ENCODE assay signal across 30 cellular contexts in genomic region chr3:174953068-174953467, GRCh38.
"Had no signal": no experiment of that assay in that cellular context is flagged by ENCODE, and none has a peak within 500 bp of the region (broad histone marks: within the 10 kb centered on the region; RNA-seq: fewer than 3 reads in every experiment).

No MANE protein-coding gene starts in this region.

- H3K9me3 ChIP-seq: ascending aorta, breast epithelium, colonic mucosa, esophagus squamous epithelium, gastroesophageal sphincter had no signal

- H3K27me3 ChIP-seq: ascending aorta, breast epithelium, cardiac muscle cell, colonic mucosa, esophagus squamous epithelium, gastroesophageal sphincter had no signal

- H3K9me3 Mint-ChIP-seq: activated naive CD8-positive, alpha-beta T cell treated with anti-CD3 and anti-CD28 coated beads, Interleukin-2, amount 10 ng/mL, durations not matched to agents 7 days and 5 days; activated T-cell treated with anti-CD3 and anti-CD28 coated beads, Interleukin-2, amount 50 U/mL, for 24 hours; brain had no signal

- H3K4me1 Mint-ChIP-seq: activated CD4-positive, alpha-beta memory T cell treated with anti-CD3 and anti-CD28 coated beads, Interleukin-2, amount 10 ng/mL, durations not matched to agents 7 days and 5 days; activated CD4-positive, alpha-beta T cell treated with anti-CD3 and anti-CD28 coated beads for 36 hours; activated CD4-positive, alpha-beta T cell treated with anti-CD3 and anti-CD28 coated beads, Interleukin-2, amount 10 ng/mL, durations not matched to agents 7 days and 5 days; activated naive CD4-positive, alpha-beta T cell treated with anti-CD3 and anti-CD28 coated beads, Interleukin-2, amount 10 ng/mL, durations not matched to agents 7 days and 5 days; activated naive CD8-positive, alpha-beta T cell treated with anti-CD3 and anti-CD28 coated beads, Interleukin-2, amount 10 ng/mL, durations not matched to agents 7 days and 5 days; brain had no signal

- ATAC-seq: activated CD4-positive, alpha-beta T cell treated with anti-CD3 and anti-CD28 coated beads for 36 hours; activated naive CD4-positive, alpha-beta T cell treated with anti-CD3 and anti-CD28 coated beads, Interleukin-2, amount 50 U/mL, for 72 hours; activated T-cell treated with anti-CD3 and anti-CD28 coated beads, Interleukin-2, amount 50 U/mL, for 72 hours; gastroesophageal sphincter had no signal

- H3K4me3 ChIP-seq: ascending aorta, breast epithelium, cardiac muscle cell, colonic mucosa, esophagus squamous epithelium, gastroesophageal sphincter had no signal

- H3K27me3 Mint-ChIP-seq: activated CD4-positive, alpha-beta memory T cell treated with anti-CD3 and anti-CD28 coated beads, Interleukin-2, amount 10 ng/mL, durations not matched to agents 7 days and 5 days; activated CD4-positive, alpha-beta T cell treated with anti-CD3 and anti-CD28 coated beads for 36 hours; activated CD4-positive, alpha-beta T cell treated with anti-CD3 and anti-CD28 coated beads, Interleukin-2, amount 10 ng/mL, durations not matched to agents 7 days and 5 days; activated naive CD4-positive, alpha-beta T cell treated with anti-CD3 and anti-CD28 coated beads, Interleukin-2, amount 10 ng/mL, durations not matched to agents 7 days and 5 days; activated naive CD8-positive, alpha-beta T cell treated with anti-CD3 and anti-CD28 coated beads, Interleukin-2, amount 10 ng/mL, durations not matched to agents 7 days and 5 days; activated T-cell treated with anti-CD3 and anti-CD28 coated beads, Interleukin-2, amount 50 U/mL, for 24 hours; brain had no signal

- H3K27ac Mint-ChIP-seq: activated CD4-positive, alpha-beta memory T cell treated with anti-CD3 and anti-CD28 coated beads, Interleukin-2, amount 10 ng/mL, durations not matched to agents 7 days and 5 days; activated CD4-positive, alpha-beta T cell treated with anti-CD3 and anti-CD28 coated beads for 36 hours; activated CD4-positive, alpha-beta T cell treated with anti-CD3 and anti-CD28 coated beads, Interleukin-2, amount 10 ng/mL, durations not matched to agents 7 days and 5 days; activated naive CD4-positive, alpha-beta T cell treated with anti-CD3 and anti-CD28 coated beads, Interleukin-2, amount 10 ng/mL, durations not matched to agents 7 days and 5 days; activated naive CD4-positive, alpha-beta T cell treated with anti-CD3 and anti-CD28 coated beads, Interleukin-2, amount 50 U/mL, for 72 hours; activated naive CD8-positive, alpha-beta T cell treated with anti-CD3 and anti-CD28 coated beads, Interleukin-2, amount 10 ng/mL, durations not matched to agents 7 days and 5 days; activated T-cell treated with anti-CD3 and anti-CD28 coated beads, Interleukin-2, amount 50 U/mL, for 24 hours; activated T-cell treated with anti-CD3 and anti-CD28 coated beads, Interleukin-2, amount 50 U/mL, for 72 hours; brain had no signal

- H3K4me3 Mint-ChIP-seq: activated CD4-positive, alpha-beta memory T cell treated with anti-CD3 and anti-CD28 coated beads, Interleukin-2, amount 10 ng/mL, durations not matched to agents 7 days and 5 days; activated CD4-positive, alpha-beta T cell treated with anti-CD3 and anti-CD28 coated beads for 36 hours; activated CD4-positive, alpha-beta T cell treated with anti-CD3 and anti-CD28 coated beads, Interleukin-2, amount 10 ng/mL, durations not matched to agents 7 days and 5 days; activated naive CD4-positive, alpha-beta T cell treated with anti-CD3 and anti-CD28 coated beads, Interleukin-2, amount 10 ng/mL, durations not matched to agents 7 days and 5 days; activated naive CD8-positive, alpha-beta T cell treated with anti-CD3 and anti-CD28 coated beads, Interleukin-2, amount 10 ng/mL, durations not matched to agents 7 days and 5 days; activated T-cell treated with anti-CD3 and anti-CD28 coated beads, Interleukin-2, amount 50 U/mL, for 24 hours; activated T-cell treated with anti-CD3 and anti-CD28 coated beads, Interleukin-2, amount 50 U/mL, for 72 hours; brain had no signal

- H3K4me1 ChIP-seq: colonic mucosa had no signal

- FAIRE-seq: endometrium, endothelial cell of umbilical vein had no signal

- H3K36me3 Mint-ChIP-seq: activated naive CD4-positive, alpha-beta T cell treated with anti-CD3 and anti-CD28 coated beads, Interleukin-2, amount 10 ng/mL, durations not matched to agents 7 days and 5 days; activated naive CD4-positive, alpha-beta T cell treated with anti-CD3 and anti-CD28 coated beads, Interleukin-2, amount 50 U/mL, for 72 hours; activated naive CD8-positive, alpha-beta T cell treated with anti-CD3 and anti-CD28 coated beads, Interleukin-2, amount 10 ng/mL, durations not matched to agents 7 days and 5 days; brain had no signal

- DNase-seq: activated CD4-positive, alpha-beta memory T cell treated with anti-CD3 and anti-CD28 coated beads, Interleukin-2, amount 10 ng/mL, durations not matched to agents 7 days and 5 days; activated CD4-positive, alpha-beta T cell treated with anti-CD3 and anti-CD28 coated beads for 36 hours; activated CD4-positive, alpha-beta T cell treated with anti-CD3 and anti-CD28 coated beads, Interleukin-2, amount 10 ng/mL, durations not matched to agents 7 days and 5 days; activated CD4-positive, alpha-beta T cell treated with anti-CD3 and anti-CD28 coated beads, Interleukin-2, amount 50 U/mL, for 4 hours; activated CD4-positive, CD25-positive, alpha-beta regulatory T cell; activated CD4-positive, CD25-positive, alpha-beta regulatory T cell treated with anti-CD3 and anti-CD28 coated beads, Interleukin-2, amount 50 U/mL, for 72 hours; activated CD8-positive, alpha-beta memory T cell treated with anti-CD3 and anti-CD28 coated beads, Interleukin-2, amount 50 U/mL, for 48 hours; activated gamma-delta T cell; activated naive CD4-positive, alpha-beta T cell; activated naive CD4-positive, alpha-beta T cell treated with anti-CD3 and anti-CD28 coated beads, Interleukin-2, amount 10 ng/mL, durations not matched to agents 7 days and 5 days; activated naive CD8-positive, alpha-beta T cell treated with anti-CD3 and anti-CD28 coated beads, Interleukin-2, amount 10 ng/mL, durations not matched to agents 7 days and 5 days; activated T-cell treated with anti-CD3 and anti-CD28 coated beads for 4 hours; activated T-cell treated with anti-CD3 and anti-CD28 coated beads, Interleukin-2, amount 50 U/mL, for 24 hours; activated T-cell treated with anti-CD3 and anti-CD28 coated beads, Interleukin-2, amount 50 U/mL, for 72 hours; central memory CD4-positive, alpha-beta T cell; cerebellar nuclear complex; colonic mucosa; effector CD8-positive, alpha-beta T cell; esophagus squamous epithelium; foreskin melanocyte; T-helper 2 cell had no signal

- H3K36me3 ChIP-seq: ascending aorta, breast epithelium, cardiac muscle cell, colonic mucosa, esophagus squamous epithelium, gastroesophageal sphincter had no signal

- H3K27ac ChIP-seq: ascending aorta, breast epithelium, cardiac muscle cell, colonic mucosa, epithelial cell of prostate, esophagus squamous epithelium, gastroesophageal sphincter had no signal
